In the genomic region with DNA sequence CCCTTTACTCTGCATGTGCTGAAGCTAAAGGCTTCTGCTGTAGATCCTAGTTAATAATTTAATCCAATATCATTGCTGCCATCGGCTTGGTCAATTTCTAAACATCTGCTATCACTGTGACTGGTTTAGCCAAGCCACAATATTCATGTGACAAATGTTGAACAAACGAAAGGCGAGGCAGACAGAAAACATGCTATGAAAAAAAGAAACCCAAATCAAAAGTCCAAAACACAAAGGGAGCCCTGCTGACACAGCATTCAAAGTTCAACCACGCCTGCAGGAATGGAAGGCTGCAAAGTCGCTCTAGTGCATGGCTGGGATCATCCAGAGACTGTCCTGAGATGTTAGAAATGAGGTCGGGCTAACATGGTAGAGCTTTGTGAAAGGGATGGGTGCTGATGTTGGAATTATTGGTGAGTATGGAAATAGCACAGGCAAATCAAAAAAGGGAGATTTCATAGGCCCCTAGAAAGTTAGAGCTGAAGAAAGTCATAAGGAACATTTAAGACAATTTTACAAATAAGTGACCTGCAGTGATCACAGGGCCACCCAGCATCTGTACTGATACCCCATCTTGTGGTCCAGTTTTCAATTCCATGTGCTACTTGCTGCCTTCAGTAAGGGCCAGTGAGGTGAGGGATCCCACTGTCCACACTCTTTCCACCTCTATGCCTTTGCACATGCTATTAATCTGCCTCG, we compare ENCODE assay signal across 1 cellular context.
TF ChIP-seq lines count a peak whose summit lies in the region.

No MANE protein-coding gene starts in this region.

TF ChIP-seq in HepG2, 621 proteins besides CTCF, POLR2A, EP300 and RAD21 (continued from another document and continues in another):
- TF ChIP-seq, protein P1, sequence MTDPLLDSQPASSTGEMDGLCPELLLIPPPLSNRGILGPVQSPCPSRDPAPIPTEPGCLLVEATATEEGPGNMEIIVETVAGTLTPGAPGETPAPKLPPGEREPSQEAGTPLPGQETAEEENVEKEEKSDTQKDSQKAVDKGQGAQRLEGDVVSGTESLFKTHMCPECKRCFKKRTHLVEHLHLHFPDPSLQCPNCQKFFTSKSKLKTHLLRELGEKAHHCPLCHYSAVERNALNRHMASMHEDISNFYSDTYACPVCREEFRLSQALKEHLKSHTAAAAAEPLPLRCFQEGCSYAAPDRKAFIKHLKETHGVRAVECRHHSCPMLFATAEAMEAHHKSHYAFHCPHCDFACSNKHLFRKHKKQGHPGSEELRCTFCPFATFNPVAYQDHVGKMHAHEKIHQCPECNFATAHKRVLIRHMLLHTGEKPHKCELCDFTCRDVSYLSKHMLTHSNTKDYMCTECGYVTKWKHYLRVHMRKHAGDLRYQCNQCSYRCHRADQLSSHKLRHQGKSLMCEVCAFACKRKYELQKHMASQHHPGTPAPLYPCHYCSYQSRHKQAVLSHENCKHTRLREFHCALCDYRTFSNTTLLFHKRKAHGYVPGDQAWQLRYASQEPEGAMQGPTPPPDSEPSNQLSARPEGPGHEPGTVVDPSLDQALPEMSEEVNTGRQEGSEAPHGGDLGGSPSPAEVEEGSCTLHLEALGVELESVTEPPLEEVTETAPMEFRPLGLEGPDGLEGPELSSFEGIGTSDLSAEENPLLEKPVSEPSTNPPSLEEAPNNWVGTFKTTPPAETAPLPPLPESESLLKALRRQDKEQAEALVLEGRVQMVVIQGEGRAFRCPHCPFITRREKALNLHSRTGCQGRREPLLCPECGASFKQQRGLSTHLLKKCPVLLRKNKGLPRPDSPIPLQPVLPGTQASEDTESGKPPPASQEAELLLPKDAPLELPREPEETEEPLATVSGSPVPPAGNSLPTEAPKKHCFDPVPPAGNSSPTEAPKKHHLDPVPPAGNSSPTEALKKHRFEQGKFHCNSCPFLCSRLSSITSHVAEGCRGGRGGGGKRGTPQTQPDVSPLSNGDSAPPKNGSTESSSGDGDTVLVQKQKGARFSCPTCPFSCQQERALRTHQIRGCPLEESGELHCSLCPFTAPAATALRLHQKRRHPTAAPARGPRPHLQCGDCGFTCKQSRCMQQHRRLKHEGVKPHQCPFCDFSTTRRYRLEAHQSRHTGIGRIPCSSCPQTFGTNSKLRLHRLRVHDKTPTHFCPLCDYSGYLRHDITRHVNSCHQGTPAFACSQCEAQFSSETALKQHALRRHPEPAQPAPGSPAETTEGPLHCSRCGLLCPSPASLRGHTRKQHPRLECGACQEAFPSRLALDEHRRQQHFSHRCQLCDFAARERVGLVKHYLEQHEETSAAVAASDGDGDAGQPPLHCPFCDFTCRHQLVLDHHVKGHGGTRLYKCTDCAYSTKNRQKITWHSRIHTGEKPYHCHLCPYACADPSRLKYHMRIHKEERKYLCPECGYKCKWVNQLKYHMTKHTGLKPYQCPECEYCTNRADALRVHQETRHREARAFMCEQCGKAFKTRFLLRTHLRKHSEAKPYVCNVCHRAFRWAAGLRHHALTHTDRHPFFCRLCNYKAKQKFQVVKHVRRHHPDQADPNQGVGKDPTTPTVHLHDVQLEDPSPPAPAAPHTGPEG (CRISPR knock-in tag; IDR thresholded peaks at IDR 0.05), result no peak
- TF ChIP-seq AKAP8 (CRISPR knock-in tag; IDR thresholded peaks at IDR 0.05), result no peak
- TF ChIP-seq, protein P2, sequence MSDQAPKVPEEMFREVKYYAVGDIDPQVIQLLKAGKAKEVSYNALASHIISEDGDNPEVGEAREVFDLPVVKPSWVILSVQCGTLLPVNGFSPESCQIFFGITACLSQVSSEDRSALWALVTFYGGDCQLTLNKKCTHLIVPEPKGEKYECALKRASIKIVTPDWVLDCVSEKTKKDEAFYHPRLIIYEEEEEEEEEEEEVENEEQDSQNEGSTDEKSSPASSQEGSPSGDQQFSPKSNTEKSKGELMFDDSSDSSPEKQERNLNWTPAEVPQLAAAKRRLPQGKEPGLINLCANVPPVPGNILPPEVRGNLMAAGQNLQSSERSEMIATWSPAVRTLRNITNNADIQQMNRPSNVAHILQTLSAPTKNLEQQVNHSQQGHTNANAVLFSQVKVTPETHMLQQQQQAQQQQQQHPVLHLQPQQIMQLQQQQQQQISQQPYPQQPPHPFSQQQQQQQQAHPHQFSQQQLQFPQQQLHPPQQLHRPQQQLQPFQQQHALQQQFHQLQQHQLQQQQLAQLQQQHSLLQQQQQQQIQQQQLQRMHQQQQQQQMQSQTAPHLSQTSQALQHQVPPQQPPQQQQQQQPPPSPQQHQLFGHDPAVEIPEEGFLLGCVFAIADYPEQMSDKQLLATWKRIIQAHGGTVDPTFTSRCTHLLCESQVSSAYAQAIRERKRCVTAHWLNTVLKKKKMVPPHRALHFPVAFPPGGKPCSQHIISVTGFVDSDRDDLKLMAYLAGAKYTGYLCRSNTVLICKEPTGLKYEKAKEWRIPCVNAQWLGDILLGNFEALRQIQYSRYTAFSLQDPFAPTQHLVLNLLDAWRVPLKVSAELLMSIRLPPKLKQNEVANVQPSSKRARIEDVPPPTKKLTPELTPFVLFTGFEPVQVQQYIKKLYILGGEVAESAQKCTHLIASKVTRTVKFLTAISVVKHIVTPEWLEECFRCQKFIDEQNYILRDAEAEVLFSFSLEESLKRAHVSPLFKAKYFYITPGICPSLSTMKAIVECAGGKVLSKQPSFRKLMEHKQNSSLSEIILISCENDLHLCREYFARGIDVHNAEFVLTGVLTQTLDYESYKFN (CRISPR knock-in tag; conservative IDR thresholded peaks at IDR 0.05), result peak; percentile 84
- TF ChIP-seq MAFG (CRISPR knock-in tag; IDR thresholded peaks at IDR 0.05), result peak; percentile 51; the same call in 1 of the 2 replicates
- TF ChIP-seq, protein P3, sequence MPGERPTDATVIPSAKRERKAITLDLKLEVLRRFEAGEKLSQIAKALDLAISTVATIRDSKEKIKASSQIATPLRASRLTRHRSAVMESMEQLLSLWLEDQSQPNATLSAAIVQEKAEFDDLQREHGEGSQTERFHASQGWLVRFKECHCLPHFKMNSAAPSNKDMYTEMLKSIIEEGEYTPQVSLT (CRISPR knock-in tag; IDR thresholded peaks at IDR 0.05; ENCODE audit: borderline replicate concordance, low read depth), result no peak
- TF ChIP-seq ELF3 (CRISPR knock-in tag; IDR thresholded peaks at IDR 0.05), result no peak
- TF ChIP-seq, protein P4, sequence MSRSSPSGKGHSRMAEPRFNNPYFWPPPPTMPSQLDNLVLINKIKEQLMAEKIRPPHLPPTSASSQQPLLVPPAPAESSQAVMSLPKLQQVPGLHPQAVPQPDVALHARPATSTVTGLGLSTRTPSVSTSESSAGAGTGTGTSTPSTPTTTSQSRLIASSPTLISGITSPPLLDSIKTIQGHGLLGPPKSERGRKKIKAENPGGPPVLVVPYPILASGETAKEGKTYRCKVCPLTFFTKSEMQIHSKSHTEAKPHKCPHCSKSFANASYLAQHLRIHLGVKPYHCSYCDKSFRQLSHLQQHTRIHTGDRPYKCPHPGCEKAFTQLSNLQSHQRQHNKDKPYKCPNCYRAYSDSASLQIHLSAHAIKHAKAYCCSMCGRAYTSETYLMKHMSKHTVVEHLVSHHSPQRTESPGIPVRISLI (CRISPR knock-in tag; IDR thresholded peaks at IDR 0.05; ENCODE audit: borderline replicate concordance), result peak; percentile 90
- TF ChIP-seq CHD4 (IDR thresholded peaks at IDR 0.05; ENCODE audit: borderline replicate concordance, low read length), result peak; percentile 14; the same call in 1 of the 2 replicates
- TF ChIP-seq KAT8 (CRISPR knock-in tag; IDR thresholded peaks at IDR 0.05), result 0 out of 2 replicates have a peak, but pooled peaks have one; percentile 54
- peak; percentile 96 for TF ChIP-seq MAFF (IDR thresholded peaks at IDR 0.05; ENCODE audit: low read depth, low read length)
- TF ChIP-seq, protein P5, sequence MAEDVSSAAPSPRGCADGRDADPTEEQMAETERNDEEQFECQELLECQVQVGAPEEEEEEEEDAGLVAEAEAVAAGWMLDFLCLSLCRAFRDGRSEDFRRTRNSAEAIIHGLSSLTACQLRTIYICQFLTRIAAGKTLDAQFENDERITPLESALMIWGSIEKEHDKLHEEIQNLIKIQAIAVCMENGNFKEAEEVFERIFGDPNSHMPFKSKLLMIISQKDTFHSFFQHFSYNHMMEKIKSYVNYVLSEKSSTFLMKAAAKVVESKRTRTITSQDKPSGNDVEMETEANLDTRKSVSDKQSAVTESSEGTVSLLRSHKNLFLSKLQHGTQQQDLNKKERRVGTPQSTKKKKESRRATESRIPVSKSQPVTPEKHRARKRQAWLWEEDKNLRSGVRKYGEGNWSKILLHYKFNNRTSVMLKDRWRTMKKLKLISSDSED (CRISPR knock-in tag; IDR thresholded peaks at IDR 0.05), result no peak
- TF ChIP-seq, protein P6, sequence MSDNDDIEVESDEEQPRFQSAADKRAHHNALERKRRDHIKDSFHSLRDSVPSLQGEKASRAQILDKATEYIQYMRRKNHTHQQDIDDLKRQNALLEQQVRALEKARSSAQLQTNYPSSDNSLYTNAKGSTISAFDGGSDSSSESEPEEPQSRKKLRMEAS (IDR thresholded peaks at IDR 0.05), result peak; percentile 68
- TF ChIP-seq TEAD3 (CRISPR knock-in tag; optimal IDR thresholded peaks at IDR 0.05; ENCODE audit: borderline replicate concordance), result peak; percentile 74
- 0 out of 2 replicates have a peak, but pooled peaks have one; percentile 26 for TF ChIP-seq NFKBIZ (CRISPR knock-in tag; IDR thresholded peaks at IDR 0.05)
- TF ChIP-seq, protein P7, sequence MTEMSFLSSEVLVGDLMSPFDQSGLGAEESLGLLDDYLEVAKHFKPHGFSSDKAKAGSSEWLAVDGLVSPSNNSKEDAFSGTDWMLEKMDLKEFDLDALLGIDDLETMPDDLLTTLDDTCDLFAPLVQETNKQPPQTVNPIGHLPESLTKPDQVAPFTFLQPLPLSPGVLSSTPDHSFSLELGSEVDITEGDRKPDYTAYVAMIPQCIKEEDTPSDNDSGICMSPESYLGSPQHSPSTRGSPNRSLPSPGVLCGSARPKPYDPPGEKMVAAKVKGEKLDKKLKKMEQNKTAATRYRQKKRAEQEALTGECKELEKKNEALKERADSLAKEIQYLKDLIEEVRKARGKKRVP (CRISPR knock-in tag; IDR thresholded peaks at IDR 0.05), result peak in 1 of 2 experiments; percentile 39; a peak in 1 of 4 replicates
- peak; percentile 69; the same call in 1 of the 2 replicates for TF ChIP-seq SPEN (CRISPR knock-in tag; IDR thresholded peaks at IDR 0.05; ENCODE audit: low read depth)
- TF ChIP-seq NCOR1 (IDR thresholded peaks at IDR 0.05; ENCODE audit: borderline replicate concordance, low read length), result peak; percentile 94
- peak; percentile 53; the same call in 1 of the 2 replicates for TF ChIP-seq CREM (IDR thresholded peaks at IDR 0.05)
- TF ChIP-seq CREM (CRISPR knock-in tag; IDR thresholded peaks at IDR 0.05), result no peak
- TF ChIP-seq, protein P8, sequence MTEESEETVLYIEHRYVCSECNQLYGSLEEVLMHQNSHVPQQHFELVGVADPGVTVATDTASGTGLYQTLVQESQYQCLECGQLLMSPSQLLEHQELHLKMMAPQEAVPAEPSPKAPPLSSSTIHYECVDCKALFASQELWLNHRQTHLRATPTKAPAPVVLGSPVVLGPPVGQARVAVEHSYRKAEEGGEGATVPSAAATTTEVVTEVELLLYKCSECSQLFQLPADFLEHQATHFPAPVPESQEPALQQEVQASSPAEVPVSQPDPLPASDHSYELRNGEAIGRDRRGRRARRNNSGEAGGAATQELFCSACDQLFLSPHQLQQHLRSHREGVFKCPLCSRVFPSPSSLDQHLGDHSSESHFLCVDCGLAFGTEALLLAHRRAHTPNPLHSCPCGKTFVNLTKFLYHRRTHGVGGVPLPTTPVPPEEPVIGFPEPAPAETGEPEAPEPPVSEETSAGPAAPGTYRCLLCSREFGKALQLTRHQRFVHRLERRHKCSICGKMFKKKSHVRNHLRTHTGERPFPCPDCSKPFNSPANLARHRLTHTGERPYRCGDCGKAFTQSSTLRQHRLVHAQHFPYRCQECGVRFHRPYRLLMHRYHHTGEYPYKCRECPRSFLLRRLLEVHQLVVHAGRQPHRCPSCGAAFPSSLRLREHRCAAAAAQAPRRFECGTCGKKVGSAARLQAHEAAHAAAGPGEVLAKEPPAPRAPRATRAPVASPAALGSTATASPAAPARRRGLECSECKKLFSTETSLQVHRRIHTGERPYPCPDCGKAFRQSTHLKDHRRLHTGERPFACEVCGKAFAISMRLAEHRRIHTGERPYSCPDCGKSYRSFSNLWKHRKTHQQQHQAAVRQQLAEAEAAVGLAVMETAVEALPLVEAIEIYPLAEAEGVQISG (CRISPR knock-in tag; IDR thresholded peaks at IDR 0.05), result peak; percentile 52; the same call in 1 of the 2 replicates
- 0 out of 2 replicates have a peak, but pooled peaks have one; percentile 16 for TF ChIP-seq MIXL1 (CRISPR knock-in tag; IDR thresholded peaks at IDR 0.05)
- 0 out of 2 replicates have a peak, but pooled peaks have one; percentile 36 for TF ChIP-seq RXRB (CRISPR knock-in tag; IDR thresholded peaks at IDR 0.05; ENCODE audit: borderline replicate concordance)
- no peak for TF ChIP-seq FOXP1 (IDR thresholded peaks at IDR 0.05)
- TF ChIP-seq FOXP1 (CRISPR knock-in tag; IDR thresholded peaks at IDR 0.05), result peak; percentile 62; the same call in 1 of the 2 replicates
- peak; percentile 97 for TF ChIP-seq HNF4A (CRISPR knock-in tag; IDR thresholded peaks at IDR 0.05)
- TF ChIP-seq KMT2B (CRISPR knock-in tag; IDR thresholded peaks at IDR 0.05), result peak; percentile 71; the same call in 1 of the 2 replicates
- no peak for TF ChIP-seq NR2F2 (IDR thresholded peaks at IDR 0.05; ENCODE audit: borderline replicate concordance, low read depth)
- peak; percentile 52; the same call in 1 of the 2 replicates for TF ChIP-seq ZBTB38 (CRISPR knock-in tag; IDR thresholded peaks at IDR 0.05)
- peak; percentile 63; the same call in 1 of the 2 replicates for TF ChIP-seq SOX5 (CRISPR knock-in tag; IDR thresholded peaks at IDR 0.05; ENCODE audit: borderline replicate concordance)
- no peak for TF ChIP-seq PAX8 (CRISPR knock-in tag; IDR thresholded peaks at IDR 0.05; ENCODE audit: borderline replicate concordance)
- TF ChIP-seq, protein P9, sequence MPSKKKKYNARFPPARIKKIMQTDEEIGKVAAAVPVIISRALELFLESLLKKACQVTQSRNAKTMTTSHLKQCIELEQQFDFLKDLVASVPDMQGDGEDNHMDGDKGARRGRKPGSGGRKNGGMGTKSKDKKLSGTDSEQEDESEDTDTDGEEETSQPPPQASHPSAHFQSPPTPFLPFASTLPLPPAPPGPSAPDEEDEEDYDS (CRISPR knock-in tag; IDR thresholded peaks at IDR 0.05), result peak; percentile 36; the same call in 1 of the 2 replicates
- TF ChIP-seq STAG1 (CRISPR knock-in tag; IDR thresholded peaks at IDR 0.05), result peak; percentile 36
- TF ChIP-seq BORCS8-MEF2B (CRISPR knock-in tag; IDR thresholded peaks at IDR 0.05), result 0 out of 2 replicates have a peak, but pooled peaks have one; percentile 18
- TF ChIP-seq ISL2 (CRISPR knock-in tag; IDR thresholded peaks at IDR 0.05), result peak; percentile 73; the same call in 1 of the 2 replicates
- TF ChIP-seq ZFP1 (CRISPR knock-in tag; IDR thresholded peaks at IDR 0.05), result 0 out of 2 replicates have a peak, but pooled peaks have one; percentile 62
- TF ChIP-seq, protein P10, sequence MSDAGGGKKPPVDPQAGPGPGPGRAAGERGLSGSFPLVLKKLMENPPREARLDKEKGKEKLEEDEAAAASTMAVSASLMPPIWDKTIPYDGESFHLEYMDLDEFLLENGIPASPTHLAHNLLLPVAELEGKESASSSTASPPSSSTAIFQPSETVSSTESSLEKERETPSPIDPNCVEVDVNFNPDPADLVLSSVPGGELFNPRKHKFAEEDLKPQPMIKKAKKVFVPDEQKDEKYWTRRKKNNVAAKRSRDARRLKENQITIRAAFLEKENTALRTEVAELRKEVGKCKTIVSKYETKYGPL (CRISPR knock-in tag; IDR thresholded peaks at IDR 0.05), result no peak
